21 cellular contexts compared by ENCODE assay signal in genomic region chr9:133883356-133883755, GRCh38.
A peak's percentile ranks its signal among the peaks of the same experiment; 100 is the strongest.
DNase-seq lines count a peak whose midpoint lies in the region; ATAC-seq, FAIRE-seq and TF ChIP-seq lines count a peak whose summit lies in the region.
"Had no signal": no experiment of that assay in that cellular context is flagged by ENCODE, and none has a peak within 500 bp of the region (broad histone marks: within the 10 kb centered on the region; RNA-seq: fewer than 3 reads in every experiment).

No MANE protein-coding gene starts in this region.

- H3K27ac Mint-ChIP-seq in GM23338 = no peak overlapping the region; the same call in 1 of the 2 replicates
- peak overlapping the region; percentile 75 for H3K27ac Mint-ChIP-seq in astrocyte (ENCODE audit: unreplicated experiment)
- H3K27ac Mint-ChIP-seq: activated CD8-positive, alpha-beta T cell treated with anti-CD3 and anti-CD28 coated beads, Interleukin-2, amount 10 ng/mL, durations not matched to agents 7 days and 5 days; T-helper 2 cell treated with Interferon-gamma antibody and Interleukin-4, amounts not matched to agents 5 μg/mL and 100 μg/mL, for 36 hours had no signal

- TF ChIP-seq POLR2A in HepG2 (IDR thresholded peaks at IDR 0.05; ENCODE audit: insufficient read depth in 1 of 2, low read depth in 2 of 2, low read length in 2 of 2) = no peak

- H3K9me3 ChIP-seq in astrocyte (ENCODE audit: insufficient read depth, low read depth, low read length) = no peaks in the 10 kb centered on the region
- H3K9me3 ChIP-seq in HepG2 (ENCODE audit: low read length) = no peaks in the 10 kb centered on the region
- H3K9me3 ChIP-seq: SJSA1, thoracic aorta had no signal

- H3K4me1 ChIP-seq in GM23338 (ENCODE audit: insufficient read depth) (no peaks in the 10 kb centered on the region), astrocyte (ENCODE audit: insufficient read depth, low read length) (peaks cover 27% of the 10 kb centered on the region), HepG2 (ENCODE audit: insufficient read depth, low read length) (peaks cover 90% of the 10 kb centered on the region)

- H3K36me3 ChIP-seq in GM23338 (ENCODE audit: insufficient read depth) = no peaks in the 10 kb centered on the region
- H3K36me3 ChIP-seq in astrocyte (ENCODE audit: insufficient read depth, low read length) = no peaks in the 10 kb centered on the region
- peaks cover 1 to 19% of the 10 kb centered on the region in 2 experiments; a peak in 3 of 5 replicates for H3K36me3 ChIP-seq in HepG2 (replicated peaks in 1 of 2; ENCODE audit: control insufficient read depth in 1 of 2, insufficient read depth in 2 of 2, low read length in 2 of 2)
- H3K36me3 ChIP-seq: thoracic aorta had no signal

- TF ChIP-seq EP300 in HepG2 (IDR thresholded peaks at IDR 0.05; ENCODE audit: low read depth in 2 of 2, low read length in 2 of 2) (no peak), HepG2 (CRISPR knock-in tag; IDR thresholded peaks at IDR 0.05; ENCODE audit: borderline replicate concordance) (no peak)

- in situ Hi-C loops in HepG2 (cut with HindIII; ENCODE audit: extremely low pct_ligation_motif_present, low pct_unique_long_range_greater_than_20kb) = no loop called here

- H3K27ac ChIP-seq in GM23338 (ENCODE audit: low read depth) (peak overlapping the region; percentile 69; the same call in 1 of the 2 replicates), astrocyte (ENCODE audit: low read depth, low read length) (peak overlapping the region; percentile 11), HepG2 (ENCODE audit: extremely low read length, insufficient read depth, low read length) (no peak overlapping the region)
- H3K27ac ChIP-seq: SJSA1, thoracic aorta had no signal

- no peaks in the 10 kb centered on the region; the same call in 2 of the 3 replicates for H3K9me3 Mint-ChIP-seq in GM23338
- H3K9me3 Mint-ChIP-seq in astrocyte (ENCODE audit: unreplicated experiment) = no peaks in the 10 kb centered on the region
- H3K9me3 Mint-ChIP-seq: activated T-cell treated with anti-CD3 and anti-CD28 coated beads, Interleukin-2, amount 50 U/mL, for 4 hours; T-helper 2 cell treated with Interferon-gamma antibody and Interleukin-4, amounts not matched to agents 5 μg/mL and 100 μg/mL, for 36 hours had no signal

- H4K20me1 ChIP-seq in GM23338 (replicated peaks; ENCODE audit: insufficient read depth) (no peaks in the 10 kb centered on the region; the same call in 1 of the 2 replicates), astrocyte (ENCODE audit: insufficient read depth, low read length) (peaks cover 47% of the 10 kb centered on the region), HepG2 (ENCODE audit: insufficient read depth, low read length) (peaks cover 21% of the 10 kb centered on the region; the same call in 1 of the 2 replicates)

- peaks cover 61% of the 10 kb centered on the region for H3K79me2 ChIP-seq in GM23338 (replicated peaks; ENCODE audit: insufficient read depth)
- H3K79me2 ChIP-seq in astrocyte (ENCODE audit: insufficient read depth, low read length) = peaks cover 99% of the 10 kb centered on the region
- peaks cover 91% of the 10 kb centered on the region for H3K79me2 ChIP-seq in HepG2 (ENCODE audit: insufficient read depth, low read length)

- ATAC-seq in GM23338 = no peak
- ATAC-seq in HepG2 = no peak
- peak; percentile 14 for ATAC-seq in sciatic nerve
- no peak for ATAC-seq in left lobe of liver
- ATAC-seq: activated CD4-positive, CD25-positive, alpha-beta regulatory T cell treated with anti-CD3 and anti-CD28 coated beads, Interleukin-2, amount 50 U/mL, for 24 hours; activated CD8-positive, alpha-beta T cell treated with anti-CD3 and anti-CD28 coated beads, Interleukin-2, amount 10 ng/mL, durations not matched to agents 7 days and 5 days; activated T-cell treated with anti-CD3 and anti-CD28 coated beads, Interleukin-2, amount 50 U/mL, for 4 hours had no signal

- no peak overlapping the region for H3K9ac ChIP-seq in astrocyte (ENCODE audit: low read length)
- H3K9ac ChIP-seq in HepG2 (ENCODE audit: insufficient read depth, low read depth, low read length) = no peak overlapping the region

- 98% methylated on average over 8 of the region's 12 CpGs for WGBS in HepG2 (ENCODE audit: low lambda C conversion rate)

- H2AFZ ChIP-seq in GM23338 = no peak overlapping the region
- H2AFZ ChIP-seq in astrocyte (ENCODE audit: low read depth, low read length) = no peak overlapping the region
- no peak overlapping the region for H2AFZ ChIP-seq in HepG2 (ENCODE audit: low read length)

- FAIRE-seq in astrocyte (lab: Jason Lieb, UNC) (no peak), HepG2 (lab: Jason Lieb, UNC) (no peak)

- TF ChIP-seq RAD21 in HepG2 (CRISPR knock-in tag; IDR thresholded peaks at IDR 0.05) = no peak

- no peaks in the 10 kb centered on the region for H3K9me2 ChIP-seq in GM23338 (ENCODE audit: insufficient read depth)

- no peaks in the 10 kb centered on the region for H3K36me3 Mint-ChIP-seq in GM23338 (ENCODE audit: low read depth)
- peaks cover 12% of the 10 kb centered on the region for H3K36me3 Mint-ChIP-seq in astrocyte (ENCODE audit: low read depth, unreplicated experiment)

- H3F3A ChIP-seq in GM23338 (replicated peaks; ENCODE audit: low read depth) = no peaks in the 10 kb centered on the region

- H3K27me3 Mint-ChIP-seq in GM23338 (ENCODE audit: insufficient read depth, low read depth, poor library complexity) (peaks cover 15% of the 10 kb centered on the region), astrocyte (ENCODE audit: low read depth, unreplicated experiment) (no peaks in the 10 kb centered on the region)

- POLR2A ChIA-PET in HepG2 (lab: Yijun Ruan, JAX) = interaction anchor here (0.7 to 0.9 kb wide), 2 partner anchors 9 to 141 kb away, joined by 3 to 4 read pairs; no protein-coding TSS in a partner anchor

- H3K4me3 ChIP-seq in GM23338 = no peak overlapping the region
- H3K4me3 ChIP-seq in astrocyte (ENCODE audit: insufficient read depth, low read depth, low read length) = no peak overlapping the region
- no peak overlapping the region for H3K4me3 ChIP-seq in HepG2 (replicated peaks in 1 of 3; ENCODE audit: insufficient read depth in 1 of 3, low read depth in 2 of 3, low read length in 3 of 3)
- H3K4me3 ChIP-seq: SJSA1, thoracic aorta had no signal

- no peak for DNase-seq in GM23338 (ENCODE audit: low spot score)
- DNase-seq in astrocyte (ENCODE audit: low read depth) = peak; percentile 6
- DNase-seq in HepG2 (ENCODE audit: low spot score) = no peak
- DNase-seq in sciatic nerve (ENCODE audit: low spot score) = no peak
- DNase-seq in mesenteric fat pad (ENCODE audit: low spot score) = no peak
- no peak for DNase-seq in glomerular visceral epithelial cell (ENCODE audit: extremely low spot score)
- DNase-seq in left lobe of liver (ENCODE audit: low spot score) = no peak
- DNase-seq: activated CD8-positive, alpha-beta T cell treated with anti-CD3 and anti-CD28 coated beads, Interleukin-2, amount 10 ng/mL, durations not matched to agents 7 days and 5 days; activated naive CD4-positive, alpha-beta T cell treated with anti-CD3 and anti-CD28 coated beads, Interleukin-2, amount 50 U/mL, for 16 hours; activated T-cell treated with anti-CD3 and anti-CD28 coated beads, Interleukin-2, amount 50 U/mL, for 4 hours; EL; foreskin melanocyte; H7; kidney glomerular epithelial cell; NCI-H1417 treated with DMSO at 0.1 percent for 48 hours; NCI-H526 treated with DMSO at 0.1 percent for 48 hours; OCI-M1 had no signal

- TF ChIP-seq CTCF in GM23338 (conservative IDR thresholded peaks at IDR 0.05; ENCODE audit: low read depth in 2 of 2) (no peak), astrocyte (IDR thresholded peaks at IDR 0.05; ENCODE audit: insufficient read depth, low read depth, low read length) (no peak), HepG2 (CRISPR knock-in tag; IDR thresholded peaks at IDR 0.05) (no peak)

- no peaks in the 10 kb centered on the region for H3K27me3 ChIP-seq in GM23338 (ENCODE audit: insufficient read depth)
- H3K27me3 ChIP-seq in astrocyte (ENCODE audit: insufficient read depth, low read length) = no peaks in the 10 kb centered on the region
- H3K27me3 ChIP-seq in HepG2 (ENCODE audit: control insufficient read depth in 1 of 2, insufficient read depth in 2 of 2, low read length in 2 of 2) = no peaks in the 10 kb centered on the region
- H3K27me3 ChIP-seq: SJSA1 had no signal

- H3K4me3 Mint-ChIP-seq in GM23338 (no peak overlapping the region), astrocyte (ENCODE audit: unreplicated experiment) (no peak overlapping the region)
- H3K4me3 Mint-ChIP-seq: activated CD8-positive, alpha-beta T cell treated with anti-CD3 and anti-CD28 coated beads, Interleukin-2, amount 10 ng/mL, durations not matched to agents 7 days and 5 days; activated T-cell treated with anti-CD3 and anti-CD28 coated beads, Interleukin-2, amount 50 U/mL, for 4 hours; T-helper 2 cell treated with Interferon-gamma antibody and Interleukin-4, amounts not matched to agents 5 μg/mL and 100 μg/mL, for 36 hours had no signal

- intact Hi-C loops in HepG2 (cut with micrococcal nuclease; ENCODE audit: unreplicated experiment) (no loop called here), sciatic nerve (cut with DNase I) (no loop called here)

- H3K4me1 Mint-ChIP-seq in GM23338 (peaks cover 51% of the 10 kb centered on the region), astrocyte (ENCODE audit: low read depth, unreplicated experiment) (peaks cover 47% of the 10 kb centered on the region)

- no TSS peak for BruUV-seq in HepG2 (replicated peaks; lab: Mats Ljungman, UMichigan)

- H3K4me2 ChIP-seq in GM23338 (no peak overlapping the region), astrocyte (ENCODE audit: low read length) (no peak overlapping the region), HepG2 (ENCODE audit: low read depth, low read length) (no peak overlapping the region)

- CTCF ChIA-PET in HepG2 (lab: Yijun Ruan, JAX; ENCODE audit: low intra/inter-chr PET ratio, low total read pairs) = no interaction called here

TF ChIP-seq in HepG2, 621 proteins besides CTCF, POLR2A, EP300 and RAD21 (continues in another document):
- TF ChIP-seq ZNF263 (CRISPR knock-in tag; IDR thresholded peaks at IDR 0.05) = no peak
- no peak for TF ChIP-seq ZKSCAN5 (CRISPR knock-in tag; IDR thresholded peaks at IDR 0.05)
